Comparison of ENCODE assay signal across 8 cellular contexts in the genomic region with DNA sequence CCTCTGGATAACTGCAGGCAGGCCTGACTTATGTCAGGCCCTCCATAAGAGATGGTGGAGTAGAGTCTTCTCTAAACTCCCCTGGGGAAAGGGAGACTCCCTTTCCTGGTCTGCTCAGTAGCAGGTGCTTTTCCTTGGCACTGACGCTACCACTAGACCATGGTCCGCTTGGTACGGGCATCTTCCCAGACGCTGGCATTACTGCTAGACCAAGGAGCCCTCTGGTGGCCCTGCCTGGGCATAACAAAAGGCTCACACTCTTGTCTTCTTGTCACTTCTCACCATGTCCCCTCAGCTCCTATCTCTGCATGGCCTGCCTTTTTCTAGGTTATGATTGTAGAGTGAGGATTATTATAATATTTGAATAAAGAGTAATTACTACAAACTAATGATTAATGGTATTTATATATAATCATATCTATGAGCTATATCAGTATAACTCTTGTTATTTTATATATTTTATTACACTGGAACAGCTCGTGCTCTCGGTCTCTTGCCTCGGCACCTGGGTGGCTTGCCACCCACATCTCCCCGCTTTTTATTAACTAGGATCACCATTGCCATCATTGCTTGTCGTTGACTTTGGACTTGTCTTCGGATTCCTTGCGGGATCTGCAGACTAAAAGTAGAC. TPM values are rescaled to one million over a fixed set of nuclear protein-coding genes. Genes with fewer than 3 reads are reported as not detected.
DNase-seq lines count a peak whose midpoint lies in the region; ATAC-seq, FAIRE-seq and TF ChIP-seq lines count a peak whose summit lies in the region.

No MANE protein-coding gene starts in this region.

- H3K4me3 ChIP-seq in SJCRH30 (no peak overlapping the region), small intestine (ENCODE audit: low read depth in 1 of 2, low read length in 2 of 2) (no peak overlapping the region)

- no peak overlapping the region for H3K27ac Mint-ChIP-seq in activated naive CD8-positive, alpha-beta T cell treated with anti-CD3 and anti-CD28 coated beads, Interleukin-2, amount 50 U/mL, for 24 hours

- no peak for TF ChIP-seq POLR2A in GM12892 (IDR thresholded peaks at IDR 0.05; ENCODE audit: low read depth, low read length)

- H3K36me3 ChIP-seq in SJCRH30, result no peaks in the 10 kb centered on the region
- H3K36me3 ChIP-seq in small intestine (ENCODE audit: control insufficient read depth in 2 of 2, insufficient read depth in 2 of 2, low read length in 2 of 2), result no peaks in the 10 kb centered on the region

- H3K27me3 Mint-ChIP-seq in activated naive CD8-positive, alpha-beta T cell treated with anti-CD3 and anti-CD28 coated beads, Interleukin-2, amount 50 U/mL, for 24 hours, result no peaks in the 10 kb centered on the region

- H3K27me3 ChIP-seq in SJCRH30, result no peaks in the 10 kb centered on the region
- no peaks in the 10 kb centered on the region for H3K27me3 ChIP-seq in small intestine (ENCODE audit: control insufficient read depth in 2 of 2, insufficient read depth in 2 of 2, low read length in 2 of 2)

- no peak for ATAC-seq in activated naive CD8-positive, alpha-beta T cell treated with anti-CD3 and anti-CD28 coated beads, Interleukin-2, amount 50 U/mL, for 24 hours
- no peak for ATAC-seq in left ventricle myocardium superior

- intact Hi-C loops in left ventricle myocardium superior (cut with micrococcal nuclease), result no loop called here

- H3K9me3 ChIP-seq in SJCRH30 (replicated peaks) (no peaks in the 10 kb centered on the region), small intestine (ENCODE audit: control insufficient read depth, low read depth) (no peaks in the 10 kb centered on the region)

- H3K9me3 Mint-ChIP-seq in activated naive CD8-positive, alpha-beta T cell treated with anti-CD3 and anti-CD28 coated beads, Interleukin-2, amount 50 U/mL, for 24 hours, result no peaks in the 10 kb centered on the region

- no peak overlapping the region for H3K4me3 Mint-ChIP-seq in activated naive CD8-positive, alpha-beta T cell treated with anti-CD3 and anti-CD28 coated beads, Interleukin-2, amount 50 U/mL, for 24 hours

- H3K4me1 Mint-ChIP-seq in activated naive CD8-positive, alpha-beta T cell treated with anti-CD3 and anti-CD28 coated beads, Interleukin-2, amount 50 U/mL, for 24 hours, result peaks cover 31% of the 10 kb centered on the region

- 26 to 52% (median 37%) methylated on average over 11 of the region's 11 CpGs for WGBS in small intestine, 3 donors

- no peak for FAIRE-seq in small intestine (lab: Jason Lieb, UNC)
- FAIRE-seq in GM12892 (lab: Jason Lieb, UNC), result no peak

- DNase-seq in D341Med (ENCODE audit: low spot score), result peak; percentile 58
- DNase-seq in M059J (ENCODE audit: low read depth), result peak; percentile 71
- peak; percentile 73 to 83 for DNase-seq in SJCRH30
- peak; percentile 69 for DNase-seq in activated naive CD8-positive, alpha-beta T cell treated with anti-CD3 and anti-CD28 coated beads, Interleukin-2, amount 50 U/mL, for 24 hours
- DNase-seq in left ventricle myocardium superior, result peak; percentile 83
- peak; percentile 78 for DNase-seq in small intestine
- DNase-seq in GM12892 (ENCODE audit: insufficient read length), result no peak
- no peak for DNase-seq in iPS-NIHi11 (ENCODE audit: low spot score)

- H3K27ac ChIP-seq in SJCRH30 (no peak overlapping the region), small intestine (ENCODE audit: low read depth in 1 of 2, low read length in 1 of 2) (no peak overlapping the region)

- H3K36me3 Mint-ChIP-seq in activated naive CD8-positive, alpha-beta T cell treated with anti-CD3 and anti-CD28 coated beads, Interleukin-2, amount 50 U/mL, for 24 hours (ENCODE audit: low read depth), result peaks cover 14% of the 10 kb centered on the region

- peaks cover under 1% of the 10 kb centered on the region; the same call in 1 of the 2 replicates for H3K4me1 ChIP-seq in SJCRH30
- H3K4me1 ChIP-seq in small intestine (ENCODE audit: control insufficient read depth in 2 of 2, insufficient read depth in 1 of 2, low read depth in 1 of 2, low read length in 1 of 2), result no peaks in the 10 kb centered on the region

RNA-seq across cellular contexts. Expression of a gene that starts 59.8 kb away (rescaled TPM):
- total RNA-seq in M059J (2014; rRNA removed; shearing (Covaris generic)), result 15.1 and 18.4 TPM in 2 replicates
- 5.3 and 5.4 TPM in 2 replicates for total RNA-seq in SJCRH30 (2014; rRNA removed; shearing (Covaris generic))
- total RNA-seq in left ventricle myocardium superior, result 6.7 TPM
- 10 to 100 TPM in 1 of 3 donors, 1 to 10 TPM in 1, under 1 TPM in 1; 0.45 to 10.1 (median 2.4) TPM for polyA plus RNA-seq in small intestine
- polyA plus RNA-seq in GM12892 (2012; ENCODE audit: missing spikeins), result 2.2 TPM

Comparison
In these comparisons a context has a peak if more than half of its experiments do, and no peak if none do; other contexts are left out.
1. DNase-seq: peak in D341Med (single experiment), M059J (single experiment), SJCRH30 (2 of 2), activated naive CD8-positive, alpha-beta T cell treated with anti-CD3 and anti-CD28 coated beads, Interleukin-2, amount 50 U/mL, for 24 hours (single experiment), left ventricle myocardium superior (single experiment) and small intestine (single experiment); none in GM12892 (single experiment) and iPS-NIHi11 (single experiment).